In the genomic region with DNA sequence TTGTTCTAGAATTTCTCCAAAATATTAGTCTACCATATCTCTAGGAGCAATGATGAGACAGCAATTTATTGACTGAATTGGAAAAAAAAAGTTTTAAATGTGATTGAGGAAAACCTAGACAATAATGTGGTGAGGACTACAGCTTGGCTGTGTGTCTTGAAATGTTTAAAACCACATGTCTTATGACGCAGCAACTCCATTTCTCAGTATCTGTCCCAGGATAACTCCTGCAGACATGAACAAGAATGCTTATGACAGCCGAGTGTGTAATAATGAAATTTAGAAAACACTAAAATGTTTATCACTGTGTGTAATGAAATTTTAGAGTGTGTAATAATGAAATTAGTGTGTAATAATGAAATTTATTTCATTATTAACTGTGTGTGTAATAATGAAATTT, we compare ENCODE assay signal across 32 cellular contexts.
"Had no signal": no experiment of that assay in that cellular context is flagged by ENCODE, and none has a peak within 500 bp of the region (broad histone marks: within the 10 kb centered on the region; RNA-seq: fewer than 3 reads in every experiment).

No MANE protein-coding gene starts in this region.

- H3K4me1 Mint-ChIP-seq: activated CD4-positive, alpha-beta T cell treated with anti-CD3 and anti-CD28 coated beads, Interleukin-2, amount 10 ng/mL, durations not matched to agents 7 days and 5 days had no signal

- DNase-seq: activated CD4-positive, alpha-beta T cell treated with anti-CD3 and anti-CD28 coated beads, Interleukin-2, amount 10 ng/mL, durations not matched to agents 7 days and 5 days; activated CD4-positive, alpha-beta T cell treated with anti-CD3 and anti-CD28 coated beads, Interleukin-2, amount 50 U/mL, for 48 hours; activated CD8-positive, alpha-beta T cell treated with anti-CD3 and anti-CD28 coated beads, Interleukin-2, amount 10 ng/mL, durations not matched to agents 7 days and 5 days; activated gamma-delta T cell treated with Interleukin-2 at 50 U/mL for 16 hours; activated naive CD4-positive, alpha-beta T cell treated with anti-CD3 and anti-CD28 coated beads for 36 hours; activated T-cell treated with anti-CD3 and anti-CD28 coated beads, Interleukin-2, amount 50 U/mL, for 24 hours; adrenal gland; body of pancreas; MM.1S; MV-4-11; NCI-H1092; NCI-H1436 treated with DMSO at 0.1 percent for 48 hours; NCI-H1694 treated with DMSO at 0.1 percent for 48 hours; NCI-H2029 treated with DMSO at 0.1 percent for 48 hours; NCI-H2107; NCI-H2171; NCI-H510A; NCI-H526; NCI-H748 treated with DMSO at 0.1 percent for 48 hours; NK-92 treated with Interleukin-12 subunit alpha and Interleukin-12 subunit beta, amount 100 ng/mL, for 24 hours; PC-3; Peyer's patch; SIG-M5; SW 1271; T-helper 1 cell; T-helper 2 cell; T-helper 9 cell; WERI-Rb-1 had no signal

- H3K36me3 Mint-ChIP-seq: activated naive CD4-positive, alpha-beta T cell treated with anti-CD3 and anti-CD28 coated beads, Interleukin-2, amount 50 U/mL, for 72 hours had no signal

- H3K27ac Mint-ChIP-seq: activated CD4-positive, alpha-beta T cell treated with anti-CD3 and anti-CD28 coated beads, Interleukin-2, amount 10 ng/mL, durations not matched to agents 7 days and 5 days; activated CD8-positive, alpha-beta T cell treated with anti-CD3 and anti-CD28 coated beads, Interleukin-2, amount 10 ng/mL, durations not matched to agents 7 days and 5 days; activated naive CD4-positive, alpha-beta T cell treated with anti-CD3 and anti-CD28 coated beads for 36 hours; activated naive CD4-positive, alpha-beta T cell treated with anti-CD3 and anti-CD28 coated beads, Interleukin-2, amount 50 U/mL, for 72 hours; activated T-cell treated with anti-CD3 and anti-CD28 coated beads, Interleukin-2, amount 50 U/mL, for 24 hours; activated T-helper 2 cell treated with anti-CD3 and anti-CD28 coated beads, Interferon-gamma antibody, Interleukin-2, Interleukin-4, amounts not matched to agents 10 μg/mL and 5 μg/mL and 100 μg/mL, durations not matched to agents 14 hours and 24 hours and 36 hours had no signal

- H3K4me3 ChIP-seq: adrenal gland, body of pancreas, breast epithelium, Peyer's patch had no signal

- H3K9me3 Mint-ChIP-seq: activated CD4-positive, alpha-beta T cell treated with anti-CD3 and anti-CD28 coated beads, Interleukin-2, amount 10 ng/mL, durations not matched to agents 7 days and 5 days; activated naive CD4-positive, alpha-beta T cell treated with anti-CD3 and anti-CD28 coated beads for 36 hours; activated naive CD4-positive, alpha-beta T cell treated with anti-CD3 and anti-CD28 coated beads, Interleukin-2, amount 50 U/mL, for 72 hours; activated T-cell treated with anti-CD3 and anti-CD28 coated beads, Interleukin-2, amount 50 U/mL, for 24 hours; activated T-helper 2 cell treated with anti-CD3 and anti-CD28 coated beads, Interferon-gamma antibody, Interleukin-2, Interleukin-4, amounts not matched to agents 10 μg/mL and 5 μg/mL and 100 μg/mL, durations not matched to agents 14 hours and 24 hours and 36 hours had no signal

- H3K4me3 Mint-ChIP-seq: activated CD4-positive, alpha-beta T cell treated with anti-CD3 and anti-CD28 coated beads, Interleukin-2, amount 10 ng/mL, durations not matched to agents 7 days and 5 days; activated CD8-positive, alpha-beta T cell treated with anti-CD3 and anti-CD28 coated beads, Interleukin-2, amount 10 ng/mL, durations not matched to agents 7 days and 5 days; activated naive CD4-positive, alpha-beta T cell treated with anti-CD3 and anti-CD28 coated beads for 36 hours; activated T-cell treated with anti-CD3 and anti-CD28 coated beads, Interleukin-2, amount 50 U/mL, for 24 hours had no signal

- ATAC-seq: activated CD8-positive, alpha-beta T cell treated with anti-CD3 and anti-CD28 coated beads, Interleukin-2, amount 10 ng/mL, durations not matched to agents 7 days and 5 days; activated naive CD4-positive, alpha-beta T cell treated with anti-CD3 and anti-CD28 coated beads, Interleukin-2, amount 50 U/mL, for 72 hours; body of pancreas; PC-3; Right ventricle myocardium inferior had no signal
